Comparison of ENCODE assay signal across 18 cellular contexts in genomic region chr9:105251733-105252404, GRCh38. TPM values are rescaled to one million over a fixed set of nuclear protein-coding genes. Genes with fewer than 3 reads are reported as not detected.
DNase-seq lines count a peak whose midpoint lies in the region; TF ChIP-seq lines count a peak whose summit lies in the region.
"Had no signal": no experiment of that assay in that cellular context is flagged by ENCODE, and none has a peak within 500 bp of the region (broad histone marks: within the 10 kb centered on the region; RNA-seq: fewer than 3 reads in every experiment).

No MANE protein-coding gene starts in this region.

- peaks cover 68% of the 10 kb centered on the region for H3K4me1 Mint-ChIP-seq in nephron progenitor cell

- H3K9ac ChIP-seq in SK-N-SH = no peak overlapping the region

- intact Hi-C loops in dorsolateral prefrontal cortex (cut with DNase I) = no loop called here

- H3K4me3 Mint-ChIP-seq in nephron progenitor cell = no peak overlapping the region
- H3K4me3 Mint-ChIP-seq: activated CD4-positive, alpha-beta memory T cell treated with anti-CD3 and anti-CD28 coated beads, Interleukin-2, amount 10 ng/mL, durations not matched to agents 7 days and 5 days; activated T-cell treated with anti-CD3 and anti-CD28 coated beads, Interleukin-2, amount 50 U/mL, for 24 hours; CD8-positive, alpha-beta T cell; T-helper 1 cell treated with Interleukin-12 subunit alpha and Interleukin-12 subunit beta and Interleukin-4 antibody, amounts not matched to agents 30 μg/mL and 1 μg/mL, for 36 hours had no signal

- peaks cover 34% of the 10 kb centered on the region; the same call in 1 of the 2 replicates for H3K79me2 ChIP-seq in SK-N-SH (ENCODE audit: insufficient read depth)

- WGBS in SK-N-SH (ENCODE audit: low lambda C conversion rate) = 97% methylated on average over 5 of the region's 5 CpGs

- 0 out of 4 replicates have a peak, but pooled peaks cover 0 to 2% of the 10 kb centered on the region in 2 experiments for H3K4me1 ChIP-seq in SK-N-SH (ENCODE audit: control insufficient read depth in 1 of 2, insufficient read depth in 2 of 2, low read depth in 1 of 2, low read length in 1 of 2)

- no peaks in the 10 kb centered on the region for H3K36me3 Mint-ChIP-seq in nephron progenitor cell (ENCODE audit: low read depth)
- H3K36me3 Mint-ChIP-seq: CD8-positive, alpha-beta T cell had no signal

- CTCF ChIA-PET in SK-N-SH (lab: Yijun Ruan, JAX) = interaction anchor here (0.6 to 1.9 kb wide), 5 partner anchors 11 to 163 kb away, joined by 3 to 4 read pairs (median 3); no protein-coding TSS in a partner anchor

- H3K27ac ChIP-seq in dorsolateral prefrontal cortex (peak overlapping the region in 41 of 59 donors; percentile 2 to 96 (median 58)), SK-N-SH (ENCODE audit: low read depth in 2 of 2, low read length in 1 of 2) (no peak overlapping the region)
- H3K27ac ChIP-seq: tibial artery had no signal

- DNase-seq in HuH-7 (ENCODE audit: low spot score) (peak; percentile 46), NCI-H69 (lab: John Stamatoyannopoulos, UW) (peak; percentile 44), dorsolateral prefrontal cortex (no peak), nephron progenitor cell (no peak), D341Med (ENCODE audit: low spot score) (no peak), SK-N-SH (no peak), SIG-M5 treated with dmso at 0.1 percent for 504 hours (lab: John Stamatoyannopoulos, UW; ENCODE audit: unreplicated experiment) (no peak)
- DNase-seq in stimulated activated CD4-positive, alpha-beta T cell treated with anti-CD3 and anti-CD28 coated beads, Interleukin-4, amount 100 ng/mL, for 1 hour = no peak
- DNase-seq: activated CD4-positive, alpha-beta memory T cell treated with anti-CD3 and anti-CD28 coated beads, Interleukin-2, amount 10 ng/mL, durations not matched to agents 7 days and 5 days; activated naive CD4-positive, alpha-beta T cell treated with anti-CD3 and anti-CD28 coated beads, Interleukin-2, amount 50 U/mL, for 16 hours; activated T-cell treated with anti-CD3 and anti-CD28 coated beads, Interleukin-2, amount 50 U/mL, for 24 hours; CD8-positive, alpha-beta T cell; NCI-H1930; PC-3; SIG-M5; tibial artery had no signal

- TF ChIP-seq RAD21 in SK-N-SH (IDR thresholded peaks at IDR 0.05; ENCODE audit: low read length) = no peak

- POLR2A ChIA-PET in SK-N-SH (lab: Yijun Ruan, JAX) = no interaction called here

- no peaks in the 10 kb centered on the region for H3K27me3 ChIP-seq in dorsolateral prefrontal cortex
- no peaks in the 10 kb centered on the region for H3K27me3 ChIP-seq in SK-N-SH (ENCODE audit: insufficient read depth)
- H3K27me3 ChIP-seq: tibial artery had no signal

- H3K27me3 Mint-ChIP-seq in nephron progenitor cell (ENCODE audit: low read depth, poor library complexity) = peaks cover 2% of the 10 kb centered on the region
- H3K27me3 Mint-ChIP-seq: activated T-cell treated with anti-CD3 and anti-CD28 coated beads, Interleukin-2, amount 50 U/mL, for 24 hours had no signal

- H3K4me3 ChIP-seq in dorsolateral prefrontal cortex (peak overlapping the region in 38 of 59 donors; percentile 1 to 94 (median 26)), SK-N-SH (ENCODE audit: low read depth in 2 of 2, low read length in 1 of 2) (no peak overlapping the region)
- H3K4me3 ChIP-seq: lung, tibial artery had no signal

- no peaks in the 10 kb centered on the region for H3K9me3 ChIP-seq in SK-N-SH
- H3K9me3 ChIP-seq: tibial artery had no signal

- no peaks in the 10 kb centered on the region for H3K9me3 Mint-ChIP-seq in nephron progenitor cell
- H3K9me3 Mint-ChIP-seq: activated CD4-positive, alpha-beta memory T cell treated with anti-CD3 and anti-CD28 coated beads, Interleukin-2, amount 10 ng/mL, durations not matched to agents 7 days and 5 days; activated T-cell treated with anti-CD3 and anti-CD28 coated beads, Interleukin-2, amount 50 U/mL, for 24 hours; CD8-positive, alpha-beta T cell; T-helper 1 cell treated with Interleukin-12 subunit alpha and Interleukin-12 subunit beta and Interleukin-4 antibody, amounts not matched to agents 30 μg/mL and 1 μg/mL, for 36 hours had no signal

- no peaks in the 10 kb centered on the region for H3F3A ChIP-seq in SK-N-SH (replicated peaks; ENCODE audit: insufficient read depth)

- H2AFZ ChIP-seq in SK-N-SH (ENCODE audit: low read depth) = no peak overlapping the region

- H3K36me3 ChIP-seq in SK-N-SH (replicated peaks in 1 of 2; ENCODE audit: control insufficient read depth in 1 of 2, insufficient read depth in 2 of 2, low read length in 1 of 2) = no peaks in the 10 kb centered on the region
- H3K36me3 ChIP-seq: tibial artery had no signal

- TF ChIP-seq CTCF in dorsolateral prefrontal cortex (IDR thresholded peaks at IDR 0.05 in 54 of 56, conservative IDR thresholded peaks at IDR 0.05 in 2 of 56; ENCODE audit: low read depth in 1 of 56, partially characterized antibody in 56 of 56) (peak in 5 of 56 donors; percentile 8 to 27 (median 24)), nephron progenitor cell (IDR thresholded peaks at IDR 0.05) (no peak), SK-N-SH (IDR thresholded peaks at IDR 0.05) (no peak)

- TF ChIP-seq EP300 in SK-N-SH (IDR thresholded peaks at IDR 0.05; ENCODE audit: borderline replicate concordance in 1 of 2, low read depth in 1 of 2, low read length in 1 of 2) = no peak

- H3K27ac Mint-ChIP-seq in nephron progenitor cell = peak overlapping the region; percentile 70
- H3K27ac Mint-ChIP-seq: activated CD4-positive, alpha-beta memory T cell treated with anti-CD3 and anti-CD28 coated beads, Interleukin-2, amount 10 ng/mL, durations not matched to agents 7 days and 5 days; activated T-cell treated with anti-CD3 and anti-CD28 coated beads, Interleukin-2, amount 50 U/mL, for 24 hours; CD8-positive, alpha-beta T cell; T-helper 1 cell treated with Interleukin-12 subunit alpha and Interleukin-12 subunit beta and Interleukin-4 antibody, amounts not matched to agents 30 μg/mL and 1 μg/mL, for 36 hours had no signal

- no peaks in the 10 kb centered on the region for H4K20me1 ChIP-seq in SK-N-SH (ENCODE audit: insufficient read depth)

- H3K9me2 ChIP-seq in SK-N-SH = no peaks in the 10 kb centered on the region

- H3K4me2 ChIP-seq in SK-N-SH = no peak overlapping the region

TF ChIP-seq in SK-N-SH, 30 proteins besides CTCF, POLR2A, EP300 and RAD21 (continues in another document):
- no peak for TF ChIP-seq IRF3 (IDR thresholded peaks at IDR 0.05; ENCODE audit: low read depth, low read length)
- no peak for TF ChIP-seq REST (IDR thresholded peaks at IDR 0.05; ENCODE audit: low read depth, low read length)
- no peak for TF ChIP-seq USF1 (IDR thresholded peaks at IDR 0.05; ENCODE audit: borderline replicate concordance, low read depth)
- no peak for TF ChIP-seq PBX3 (IDR thresholded peaks at IDR 0.05)
- TF ChIP-seq POLR2AphosphoS5 (IDR thresholded peaks at IDR 0.05; ENCODE audit: low read depth, low read length) = no peak

RNA-seq across cellular contexts. Expression of gene SLC44A1, which starts 7.4 kb away (rescaled TPM):
- 100 to 1,000 TPM in 103 of 120 experiments, 10 to 100 TPM in 17; 60.7 to 602 (median 176) TPM for total RNA-seq in dorsolateral prefrontal cortex
- 4.5 and 5.9 TPM in 2 replicates for polyA plus RNA-seq in SK-N-SH (2012; rRNA removed)
- 8.5 and 11.2 TPM in 2 replicates for polyA plus RNA-seq in SK-N-SH (2012; cell fraction: cytosol; rRNA removed)
- 1.6 and 3.9 TPM in 2 replicates for polyA plus RNA-seq in SK-N-SH (2012; cell fraction: nucleus; rRNA removed)

Comparison
In these comparisons a context has a peak if more than half of its experiments do, and no peak if none do; other contexts are left out.
1. DNase-seq: peak in HuH-7 (single experiment) and NCI-H69 (single experiment); none in dorsolateral prefrontal cortex (0 of 10), nephron progenitor cell (single experiment), D341Med (single experiment), stimulated activated CD4-positive, alpha-beta T cell treated with anti-CD3 and anti-CD28 coated beads, Interleukin-4, amount 100 ng/mL, for 1 hour (single experiment), SK-N-SH (single experiment) and SIG-M5 treated with dmso at 0.1 percent for 504 hours (single experiment).
2. H3K27ac ChIP-seq: peak in dorsolateral prefrontal cortex (41 of 59); none in SK-N-SH (0 of 2).
3. H3K4me3 ChIP-seq: peak in dorsolateral prefrontal cortex (38 of 59); none in SK-N-SH (0 of 2).